ENCODE assay signal across 22 cellular contexts in the genomic region with DNA sequence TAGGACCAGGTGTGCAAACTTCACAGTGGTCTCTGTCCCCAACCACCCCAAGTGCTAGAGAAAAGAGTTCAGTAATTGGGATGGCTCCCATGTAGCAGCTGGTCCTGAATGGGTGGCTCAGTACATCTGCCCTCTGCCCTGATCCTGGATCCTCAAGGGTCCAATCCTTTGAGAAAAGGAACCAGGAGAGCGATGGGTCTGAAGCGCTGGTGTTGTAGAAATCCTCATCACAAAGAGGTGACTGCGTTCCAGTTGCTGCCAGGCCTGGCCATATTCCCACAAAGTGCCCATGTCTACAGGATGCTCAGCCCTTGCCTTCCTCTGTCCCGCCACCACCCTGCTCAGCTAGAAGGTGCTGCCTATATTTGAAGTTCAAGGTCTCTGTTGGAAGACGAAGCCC.
"Had no signal": no experiment of that assay in that cellular context is flagged by ENCODE, and none has a peak within 500 bp of the region (broad histone marks: within the 10 kb centered on the region; RNA-seq: fewer than 3 reads in every experiment).

No MANE protein-coding gene starts in this region.

- H3K4me2 ChIP-seq: KMS-11 had no signal

- ATAC-seq: HepG2 had no signal

- H3K9me3 ChIP-seq: SJSA1 had no signal

- H3K9ac ChIP-seq: KMS-11 had no signal

- H3K27me3 ChIP-seq: SJSA1 had no signal

- FAIRE-seq: HepG2, RCC 7860 had no signal

- DNase-seq: IMR-90, Kasumi-1, MM.1S, NCI-H1092 treated with DMSO at 0.1 percent for 48 hours, NCI-H1417, NCI-H146, NCI-H1694 treated with DMSO at 0.1 percent for 48 hours, NCI-H1930, NCI-H2081, NCI-H2107, NCI-H2227 treated with DMSO at 0.1 percent for 48 hours, NCI-H524, NCI-H526 treated with DMSO at 0.1 percent for 48 hours, NCI-H748 treated with DMSO at 0.1 percent for 48 hours, Right ventricle myocardium superior, RPMI8226, SIG-M5 had no signal

- H3K4me3 ChIP-seq: SJSA1, SK-N-MC had no signal

- H3K27ac ChIP-seq: KMS-11, SJSA1, SK-N-MC had no signal
